ENCODE assay signal across 8 cellular contexts in genomic region chr12:95218852-95219171, GRCh38. TPM values are rescaled to one million over a fixed set of nuclear protein-coding genes. Genes with fewer than 3 reads are reported as not detected.
A peak's percentile ranks its signal among the peaks of the same experiment; 100 is the strongest.
DNase-seq lines count a peak whose midpoint lies in the region; ATAC-seq, FAIRE-seq and TF ChIP-seq lines count a peak whose summit lies in the region.

No MANE protein-coding gene starts in this region.

- peak overlapping the region; percentile 98 for H3K4me3 Mint-ChIP-seq in activated naive CD8-positive, alpha-beta T cell treated with anti-CD3 and anti-CD28 coated beads, Interleukin-2, amount 50 U/mL, for 24 hours

- peak overlapping the region; percentile 90 to 93 for H3K27ac ChIP-seq in A549
- peak overlapping the region; percentile 90 for H3K27ac ChIP-seq in PC-3 (ENCODE audit: low read length)
- peak overlapping the region; percentile 91 to 99 for H3K27ac ChIP-seq in kidney (ENCODE audit: low read depth in 2 of 2, low read length in 2 of 2)

- no peaks in the 10 kb centered on the region for H3K9me2 ChIP-seq in PC-3 (replicated peaks; ENCODE audit: low read length)

- peak overlapping the region; percentile 83 for H3K4me3 ChIP-seq in A549
- H3K4me3 ChIP-seq in PC-3 (ENCODE audit: low read length), result peak overlapping the region; percentile 93
- H3K4me3 ChIP-seq in kidney (ENCODE audit: low read length in 2 of 2), result peak overlapping the region; percentile 94 to 99

- H3K4me2 ChIP-seq in A549, result peak overlapping the region; percentile 70
- peak overlapping the region; percentile 84 for H3K4me2 ChIP-seq in PC-3 (ENCODE audit: low read length)

- peaks cover 14% of the 10 kb centered on the region for H3K36me3 Mint-ChIP-seq in activated naive CD8-positive, alpha-beta T cell treated with anti-CD3 and anti-CD28 coated beads, Interleukin-2, amount 50 U/mL, for 24 hours (ENCODE audit: low read depth)

- DNase-seq in A549 (ENCODE audit: low read depth in 1 of 2, low spot score in 1 of 2) (peak; percentile 31 to 51), PC-3 (peak; percentile 22), kidney (no peak)
- DNase-seq in activated naive CD8-positive, alpha-beta T cell treated with anti-CD3 and anti-CD28 coated beads, Interleukin-2, amount 50 U/mL, for 24 hours, result peak; percentile 54
- DNase-seq in stimulated activated CD4-positive, alpha-beta T cell treated with anti-CD3 and anti-CD28 coated beads, Interleukin-4, amount 100 ng/mL, for 24 hours, result peak; percentile 53

- TF ChIP-seq CTCF in A549 (IDR thresholded peaks at IDR 0.05) (no peak), PC-3 (conservative IDR thresholded peaks at IDR 0.05; ENCODE audit: low read depth, low read length) (no peak), kidney (IDR thresholded peaks at IDR 0.05; ENCODE audit: borderline replicate concordance, extremely low read depth, insufficient read depth) (no peak)

- H3K4me1 ChIP-seq in A549, result peaks cover 52% of the 10 kb centered on the region; the same call in 2 of the 3 replicates
- peaks cover 41% of the 10 kb centered on the region for H3K4me1 ChIP-seq in PC-3 (ENCODE audit: insufficient read depth, low read length)
- H3K4me1 ChIP-seq in kidney (ENCODE audit: control insufficient read depth in 1 of 2, insufficient read depth in 1 of 2, low read depth in 1 of 2, low read length in 2 of 2), result peaks cover 4 to 11% of the 10 kb centered on the region in 2 donors

- TF ChIP-seq EP300 in A549 (IDR thresholded peaks at IDR 0.05), result no peak

- POLR2A ChIA-PET in A549 (lab: Yijun Ruan, JAX), result no interaction called here
- POLR2A ChIA-PET in PC-3 (lab: Charles Lee; ENCODE audit: unreplicated experiment), result interaction anchor here (0.6 kb wide), 1 partner anchor 13 kb away, joined by 4 read pairs; no protein-coding TSS in a partner anchor

- BruUV-seq in PC-3 (replicated peaks; lab: Mats Ljungman, UMichigan), result no TSS peak

- TF ChIP-seq POLR2A in A549 (IDR thresholded peaks at IDR 0.05; ENCODE audit: low read length) (no peak), GM19099 (IDR thresholded peaks at IDR 0.05; ENCODE audit: extremely low read depth, insufficient read length, low read depth) (peak; percentile 24)

- H3K9me3 ChIP-seq in A549 (no peaks in the 10 kb centered on the region), PC-3 (ENCODE audit: low read length) (no peaks in the 10 kb centered on the region), kidney (ENCODE audit: control insufficient read depth in 1 of 2, low read length in 2 of 2) (no peaks in the 10 kb centered on the region)

- TF ChIP-seq RAD21 in A549 (conservative IDR thresholded peaks at IDR 0.05 in 1 of 2, IDR thresholded peaks at IDR 0.05 in 1 of 2), result 0 out of 5 replicates have a peak, but pooled peaks of 1 of the 2 experiments have one; percentile 3

- no peaks in the 10 kb centered on the region for H3K9me3 Mint-ChIP-seq in activated naive CD8-positive, alpha-beta T cell treated with anti-CD3 and anti-CD28 coated beads, Interleukin-2, amount 50 U/mL, for 24 hours

- peaks cover 95% of the 10 kb centered on the region for H3K79me2 ChIP-seq in PC-3 (ENCODE audit: low read length)

- peaks cover 12% of the 10 kb centered on the region for H3K27me3 Mint-ChIP-seq in activated naive CD8-positive, alpha-beta T cell treated with anti-CD3 and anti-CD28 coated beads, Interleukin-2, amount 50 U/mL, for 24 hours

- no peak overlapping the region for H2AFZ ChIP-seq in PC-3 (ENCODE audit: low read length)

- peak overlapping the region; percentile 99 for H3K27ac Mint-ChIP-seq in activated naive CD8-positive, alpha-beta T cell treated with anti-CD3 and anti-CD28 coated beads, Interleukin-2, amount 50 U/mL, for 24 hours

- H4K20me1 ChIP-seq in PC-3 (ENCODE audit: low read length), result peaks cover 39% of the 10 kb centered on the region

- H3F3A ChIP-seq in PC-3 (ENCODE audit: low read length, unreplicated experiment), result no peaks in the 10 kb centered on the region

- H3K36me3 ChIP-seq in PC-3 (ENCODE audit: low read depth, low read length) (peaks cover 10% of the 10 kb centered on the region; the same call in 1 of the 2 replicates), kidney (ENCODE audit: control insufficient read depth in 1 of 2, insufficient read depth in 2 of 2, low read length in 2 of 2) (no peaks in the 10 kb centered on the region)

- peaks cover 42% of the 10 kb centered on the region for H3K4me1 Mint-ChIP-seq in activated naive CD8-positive, alpha-beta T cell treated with anti-CD3 and anti-CD28 coated beads, Interleukin-2, amount 50 U/mL, for 24 hours

- intact Hi-C loops in PC-3 (cut with micrococcal nuclease), result loop anchor here (1.0 kb wide), 1 partner anchor 315 kb away; no protein-coding TSS in a partner anchor
- intact Hi-C loops in kidney (cut with DNase I), result no loop called here

- CTCF ChIA-PET in A549 (lab: Yijun Ruan, JAX), result no interaction called here
- CTCF ChIA-PET in PC-3 (lab: Charles Lee), result no interaction called here

- H3K27me3 ChIP-seq in PC-3 (ENCODE audit: low read length), result no peaks in the 10 kb centered on the region

- WGBS in A549 (ENCODE audit: missing lambda C conversion rate), result 1% methylated on average over 6 of the region's 6 CpGs

- H3K9ac ChIP-seq in PC-3 (ENCODE audit: low read length) (peak overlapping the region; percentile 92), kidney (ENCODE audit: low read length in 2 of 2) (peak overlapping the region; percentile 89 to 98)

- no peak for FAIRE-seq in A549 (lab: Jason Lieb, UNC)
- FAIRE-seq in kidney (lab: Jason Lieb, UNC), result no peak

- ATAC-seq in A549, result no peak
- no peak for ATAC-seq in PC-3
- ATAC-seq in activated naive CD8-positive, alpha-beta T cell treated with anti-CD3 and anti-CD28 coated beads, Interleukin-2, amount 50 U/mL, for 24 hours, result peak; percentile 17
- ATAC-seq in GM21423 (IDR thresholded peaks at IDR 0.05; ENCODE audit: unreplicated experiment), result no peak
- ATAC-seq in HG03571 (IDR thresholded peaks at IDR 0.05; ENCODE audit: unreplicated experiment), result no peak

TF ChIP-seq in A549, 52 proteins besides CTCF, POLR2A, EP300 and RAD21:
- TF ChIP-seq HEYL (CRISPR knock-in tag; IDR thresholded peaks at IDR 0.05) (no peak), MAFK (IDR thresholded peaks at IDR 0.05; ENCODE audit: partially characterized antibody) (peak; percentile 53)

RNA-seq across cellular contexts. Expression of gene VEZT, which starts 1.2 kb away (rescaled TPM):
- polyA plus RNA-seq in A549 (2011; rRNA removed) (256 and 259 TPM in 2 replicates), A549 (2017; fragmentation: RNase III; extraction: RNeasy Plus Mini Kit Qiagen cat#74134 plus additional on column Dnase treatment) (87.1 to 92.3 TPM (median 89.6 TPM) in 3 replicates), kidney (ENCODE audit: insufficient read depth, low read depth, low replicate concordance) (24.8 TPM)
- polyA plus RNA-seq in A549 (2012; cell fraction: cytosol; rRNA removed), result 45.9 and 52.6 TPM in 2 replicates
- polyA plus RNA-seq in A549 (2012; cell fraction: nucleus; rRNA removed), result 20.8 and 28.1 TPM in 2 replicates
- 184 and 235 TPM in 2 replicates for polyA minus RNA-seq in A549 (2011; rRNA and poly(A)+ RNA removed)
- total RNA-seq in PC-3 (2014; rRNA removed) (83.6 and 85.9 TPM in 2 replicates), kidney (69.0 TPM)

RNA-seq across cellular contexts. Expression of gene FGD6, which starts 1.5 kb away (rescaled TPM):
- polyA plus RNA-seq in A549 (2011; rRNA removed), result 42.0 and 48.0 TPM in 2 replicates
- 6.0 and 6.7 TPM in 2 replicates for polyA plus RNA-seq in A549 (2012; cell fraction: cytosol; rRNA removed)
- polyA plus RNA-seq in A549 (2012; cell fraction: nucleus; rRNA removed), result 10.5 and 17.1 TPM in 2 replicates
- 15.5 to 17.6 TPM (median 16.5 TPM) in 3 replicates for polyA plus RNA-seq in A549 (2017; fragmentation: RNase III; extraction: RNeasy Plus Mini Kit Qiagen cat#74134 plus additional on column Dnase treatment)
- 54.8 and 54.9 TPM in 2 replicates for polyA minus RNA-seq in A549 (2011; rRNA and poly(A)+ RNA removed)
- total RNA-seq in PC-3 (2014; rRNA removed), result 14.2 and 14.3 TPM in 2 replicates
- total RNA-seq in kidney, result 19.8 TPM
- polyA plus RNA-seq in kidney (ENCODE audit: insufficient read depth, low read depth, low replicate concordance), result 1.2 TPM
